Comparison of ENCODE assay signal across 10 cellular contexts in the genomic region with DNA sequence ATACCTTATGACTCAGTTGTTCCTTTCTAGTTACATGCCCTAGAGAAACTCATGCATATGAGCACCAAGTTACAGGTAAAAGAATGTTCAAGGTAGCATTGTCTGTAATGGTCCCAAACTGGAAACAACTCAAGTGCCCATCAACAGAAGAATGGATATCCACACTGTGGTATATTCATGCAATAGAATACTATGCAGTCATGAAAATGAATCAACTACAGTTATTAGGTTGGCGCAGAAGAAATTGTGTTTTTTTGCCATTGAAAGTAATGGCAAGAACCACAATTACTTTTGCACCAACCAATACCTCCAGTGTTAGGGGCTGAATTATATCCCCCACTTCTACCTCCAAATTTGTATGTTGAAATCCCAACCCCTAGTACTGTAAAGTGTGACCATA. TPM values are rescaled to one million over a fixed set of nuclear protein-coding genes. Genes with fewer than 3 reads are reported as not detected.
"Had no signal": no experiment of that assay in that cellular context is flagged by ENCODE, and none has a peak within 500 bp of the region (broad histone marks: within the 10 kb centered on the region; RNA-seq: fewer than 3 reads in every experiment).

No MANE protein-coding gene starts in this region.

- H2AFZ ChIP-seq: GM23338 had no signal

- H3K27ac Mint-ChIP-seq: GM23338, HFFc6 had no signal

- FAIRE-seq: H1, H54, HTR-8/SVneo had no signal

- DNase-seq: H9, HCEC 1CT, HFFc6, IMR-90, KBM-7 had no signal

- H3K4me3 ChIP-seq: GM23338 had no signal

- H3K4me3 Mint-ChIP-seq: GM23338, H9, HFFc6 had no signal

- H3K4me2 ChIP-seq: GM23338 had no signal

- H3K9me3 Mint-ChIP-seq: GM23338, HFFc6 had no signal

- ATAC-seq: GM23338 had no signal

RNA-seq across cellular contexts. Expression of a gene that starts 9.7 kb away (rescaled TPM):
- total RNA-seq: GM23338, H1, H9, HFFc6, HT-29, IMR-90 had no signal
- polyA plus RNA-seq: GM23338, H1, IMR-90 had no signal

RNA-seq across cellular contexts. Expression of a gene that starts 24.2 kb away (rescaled TPM):
- total RNA-seq: IMR-90 had no signal
- polyA plus RNA-seq: GM23338 had no signal
